ENCODE assay signal across 10 cellular contexts in the genomic region with DNA sequence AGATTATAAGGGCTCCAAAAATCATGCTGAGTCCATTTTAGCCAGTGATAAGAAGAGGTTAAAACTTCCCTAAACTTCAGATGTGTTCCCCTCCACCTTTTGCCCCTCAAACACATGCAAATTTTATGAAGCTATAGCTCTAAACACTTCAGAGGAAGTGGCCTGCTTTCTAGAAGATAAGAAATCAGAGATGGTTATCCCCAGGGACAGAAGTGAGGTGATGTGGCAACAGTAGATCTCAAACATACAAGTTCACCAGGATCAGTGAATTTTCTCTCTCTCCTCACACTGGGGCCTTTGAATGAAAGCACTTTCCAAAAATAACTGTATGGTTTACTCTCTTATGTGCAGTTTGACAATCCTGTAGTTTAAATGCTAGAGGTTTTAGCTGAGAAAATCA.
A peak's percentile ranks its signal among the peaks of the same experiment; 100 is the strongest.
DNase-seq lines count a peak whose midpoint lies in the region; ATAC-seq and TF ChIP-seq lines count a peak whose summit lies in the region.
"Had no signal": no experiment of that assay in that cellular context is flagged by ENCODE, and none has a peak within 500 bp of the region (broad histone marks: within the 10 kb centered on the region; RNA-seq: fewer than 3 reads in every experiment).

No MANE protein-coding gene starts in this region.

- no peaks in the 10 kb centered on the region for H3K9me3 ChIP-seq in HUES6 (ENCODE audit: control insufficient read depth, insufficient read depth, low read depth, low read length)

- H3K9me3 Mint-ChIP-seq in immature natural killer cell (no peaks in the 10 kb centered on the region), Calu3 (ENCODE audit: low read depth, unreplicated experiment) (no peaks in the 10 kb centered on the region)
- H3K9me3 Mint-ChIP-seq in activated T-cell treated with anti-CD3 and anti-CD28 coated beads, Interleukin-2, amount 50 U/mL, for 4 hours, result no peaks in the 10 kb centered on the region
- H3K9me3 Mint-ChIP-seq: T-helper 1 cell treated with Interleukin-12 subunit alpha and Interleukin-12 subunit beta and Interleukin-4 antibody, amounts not matched to agents 30 μg/mL and 1 μg/mL, for 36 hours had no signal

- TF ChIP-seq CTCF in Calu3 (IDR thresholded peaks at IDR 0.05; ENCODE audit: unreplicated experiment), result no peak

- intact Hi-C loops in Calu3 (cut with micrococcal nuclease; ENCODE audit: unreplicated experiment), result no loop called here

- no peak overlapping the region for H3K9ac ChIP-seq in HUES6 (ENCODE audit: low read length)

- peak overlapping the region in 4 of 6 donors; percentile 8 to 49 (median 14) for H3K27ac Mint-ChIP-seq in immature natural killer cell
- H3K27ac Mint-ChIP-seq in Calu3 (ENCODE audit: unreplicated experiment), result no peak overlapping the region
- H3K27ac Mint-ChIP-seq: T-helper 1 cell treated with Interleukin-12 subunit alpha and Interleukin-12 subunit beta and Interleukin-4 antibody, amounts not matched to agents 30 μg/mL and 1 μg/mL, for 36 hours had no signal

- H3K27me3 ChIP-seq in HUES6 (ENCODE audit: control insufficient read depth, insufficient read depth, low read length), result no peaks in the 10 kb centered on the region

- H3K36me3 ChIP-seq in HUES6 (ENCODE audit: control insufficient read depth, insufficient read depth, low read length), result no peaks in the 10 kb centered on the region

- no peak for DNase-seq in immature natural killer cell
- no peak for DNase-seq in NCI-H526 treated with DMSO at 0.1 percent for 48 hours (lab: John Stamatoyannopoulos, UW)
- DNase-seq in activated T-cell treated with anti-CD3 and anti-CD28 coated beads, Interleukin-2, amount 50 U/mL, for 4 hours, result no peak
- no peak for DNase-seq in Calu3
- DNase-seq in caudate nucleus (lab: John Stamatoyannopoulos, UW), result no peak
- DNase-seq: NCI-H2081 had no signal

- H3K4me1 ChIP-seq in HUES6 (ENCODE audit: control insufficient read depth, insufficient read depth, low read length), result peaks cover 26% of the 10 kb centered on the region

- BruUV-seq in Calu3 (replicated peaks; lab: Mats Ljungman, UMichigan), result no TSS peak

- H3K27me3 Mint-ChIP-seq in immature natural killer cell (ENCODE audit: low read depth in 3 of 3), result no peaks in the 10 kb centered on the region
- H3K27me3 Mint-ChIP-seq in activated T-cell treated with anti-CD3 and anti-CD28 coated beads, Interleukin-2, amount 50 U/mL, for 4 hours (ENCODE audit: low read depth), result no peaks in the 10 kb centered on the region
- H3K27me3 Mint-ChIP-seq in Calu3 (ENCODE audit: unreplicated experiment), result no peaks in the 10 kb centered on the region

- ATAC-seq in GM18858 (IDR thresholded peaks at IDR 0.05; ENCODE audit: unreplicated experiment) (peak; percentile 77), GM21786 (IDR thresholded peaks at IDR 0.05; ENCODE audit: unreplicated experiment) (peak; percentile 70)
- ATAC-seq in activated T-cell treated with anti-CD3 and anti-CD28 coated beads, Interleukin-2, amount 50 U/mL, for 4 hours, result no peak

- H3K27ac ChIP-seq in HUES6 (ENCODE audit: low read depth, low read length), result peak overlapping the region; percentile 7; the same call in 1 of the 2 replicates
- no peak overlapping the region for H3K27ac ChIP-seq in caudate nucleus (ENCODE audit: low read depth, low read length)

- H3K4me3 Mint-ChIP-seq in immature natural killer cell (no peak overlapping the region), Calu3 (ENCODE audit: low read depth, unreplicated experiment) (no peak overlapping the region)
- no peak overlapping the region for H3K4me3 Mint-ChIP-seq in activated T-cell treated with anti-CD3 and anti-CD28 coated beads, Interleukin-2, amount 50 U/mL, for 4 hours
- H3K4me3 Mint-ChIP-seq: T-helper 1 cell treated with Interleukin-12 subunit alpha and Interleukin-12 subunit beta and Interleukin-4 antibody, amounts not matched to agents 30 μg/mL and 1 μg/mL, for 36 hours had no signal

- CTCF ChIA-PET in Calu3 (lab: Charles Lee), result no interaction called here

- no peak overlapping the region for H3K4me3 ChIP-seq in HUES6 (ENCODE audit: low read depth, low read length)

- H3K4me1 Mint-ChIP-seq in immature natural killer cell, result peaks cover 19 to 26% of the 10 kb centered on the region in 2 donors
- H3K4me1 Mint-ChIP-seq in activated T-cell treated with anti-CD3 and anti-CD28 coated beads, Interleukin-2, amount 50 U/mL, for 4 hours (ENCODE audit: low read depth), result peaks cover 9% of the 10 kb centered on the region
- no peaks in the 10 kb centered on the region for H3K4me1 Mint-ChIP-seq in Calu3 (ENCODE audit: low read depth, unreplicated experiment)

- H3K36me3 Mint-ChIP-seq in immature natural killer cell (no peaks in the 10 kb centered on the region), Calu3 (ENCODE audit: insufficient read depth, unreplicated experiment) (no peaks in the 10 kb centered on the region)
- H3K36me3 Mint-ChIP-seq in activated T-cell treated with anti-CD3 and anti-CD28 coated beads, Interleukin-2, amount 50 U/mL, for 4 hours (ENCODE audit: insufficient read depth), result peaks cover 6% of the 10 kb centered on the region

Comparison
In these comparisons a context has a peak if more than half of its experiments do, and no peak if none do; other contexts are left out.
1. ATAC-seq: peak in GM18858 (single experiment) and GM21786 (single experiment); none in activated T-cell treated with anti-CD3 and anti-CD28 coated beads, Interleukin-2, amount 50 U/mL, for 4 hours (0 of 2).